In the genomic region with DNA sequence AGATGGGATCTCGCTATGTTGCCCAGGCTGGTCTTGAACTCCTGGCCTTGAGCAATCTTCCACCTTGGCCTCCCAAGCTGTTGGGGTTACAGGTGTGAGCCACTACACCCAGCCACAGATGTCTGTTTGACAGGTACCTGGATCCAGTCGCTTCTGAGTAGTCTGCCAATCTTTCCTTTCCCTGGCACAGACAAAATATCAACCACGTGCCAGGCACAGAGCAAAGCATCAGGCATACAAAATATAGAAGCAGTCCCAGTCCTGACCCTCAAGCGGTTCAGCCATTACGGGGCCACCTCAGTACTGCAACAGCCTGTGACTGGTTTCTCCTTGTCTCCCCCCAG, we compare ENCODE assay signal across 9 cellular contexts. TPM values are rescaled to one million over a fixed set of nuclear protein-coding genes. Genes with fewer than 3 reads are reported as not detected.
A peak's percentile ranks its signal among the peaks of the same experiment; 100 is the strongest.
DNase-seq lines count a peak whose midpoint lies in the region; ATAC-seq and TF ChIP-seq lines count a peak whose summit lies in the region.
"Had no signal": no experiment of that assay in that cellular context is flagged by ENCODE, and none has a peak within 500 bp of the region (broad histone marks: within the 10 kb centered on the region; RNA-seq: fewer than 3 reads in every experiment).

No MANE protein-coding gene starts in this region.

- peak overlapping the region; percentile 41 for H3K27ac ChIP-seq in duodenal mucosa (ENCODE audit: low read depth, low read length)
- no peak overlapping the region for H3K27ac ChIP-seq in naive thymus-derived CD4-positive, alpha-beta T cell (ENCODE audit: low read depth, low read length)
- H3K27ac ChIP-seq in left lung: peak overlapping the region in 1 of 2 donors; percentile 79

- POLR2A ChIA-PET in naive thymus-derived CD4-positive, alpha-beta T cell (lab: Charles Lee): interaction anchor here (0.7 kb wide), 1 partner anchor 254 kb away, joined by 3 read pairs; no protein-coding TSS in a partner anchor

- no peaks in the 10 kb centered on the region for H3K9me3 Mint-ChIP-seq in stimulated activated naive CD8-positive, alpha-beta T cell treated with anti-CD3 and anti-CD28 coated beads, Interleukin-15, Interleukin-2, amounts not matched to agents 100 ng/mL and 50 ng/mL, for 24 hours
- no peaks in the 10 kb centered on the region for H3K9me3 Mint-ChIP-seq in naive thymus-derived CD4-positive, alpha-beta T cell

- peak overlapping the region; percentile 83 for H3K4me3 Mint-ChIP-seq in stimulated activated naive CD8-positive, alpha-beta T cell treated with anti-CD3 and anti-CD28 coated beads, Interleukin-15, Interleukin-2, amounts not matched to agents 100 ng/mL and 50 ng/mL, for 24 hours
- H3K4me3 Mint-ChIP-seq in naive thymus-derived CD4-positive, alpha-beta T cell: peak overlapping the region; percentile 75 to 92 (median 79)

- CTCF ChIA-PET in naive thymus-derived CD4-positive, alpha-beta T cell (lab: Charles Lee): interaction anchor here (0.7 to 3.4 kb wide), 5 partner anchors 12 to 209 kb away, joined by 3 to 22 read pairs (median 4); a partner anchor contains a TSS

- intact Hi-C loops in naive thymus-derived CD4-positive, alpha-beta T cell (cut with micrococcal nuclease): loop anchor here (5.0 kb wide), 2 partner anchors 51 to 134 kb away; a partner anchor contains a TSS
- intact Hi-C loops in left lung (cut with DNase I): no loop called here

- H3K36me3 ChIP-seq in duodenal mucosa (ENCODE audit: control insufficient read depth in 1 of 2, insufficient read depth in 2 of 2, low read length in 2 of 2): peaks cover 0 to 12% of the 10 kb centered on the region in 2 donors
- peaks cover 0 to 12% (median 0%) of the 10 kb centered on the region in 3 experiments for H3K36me3 ChIP-seq in naive thymus-derived CD4-positive, alpha-beta T cell (ENCODE audit: control insufficient read depth in 2 of 3, insufficient read depth in 3 of 3, low read length in 3 of 3)
- H3K36me3 ChIP-seq in left lung: peaks cover 0 to 12% of the 10 kb centered on the region in 2 donors
- H3K36me3 ChIP-seq: ascending aorta had no signal

- H3K4me3 ChIP-seq in duodenal mucosa (ENCODE audit: low read depth in 1 of 2, low read length in 2 of 2) (peak overlapping the region; percentile 53 to 57), left lung (no peak overlapping the region)
- H3K4me3 ChIP-seq in naive thymus-derived CD4-positive, alpha-beta T cell (ENCODE audit: low read length): no peak overlapping the region

- H3K27me3 ChIP-seq in duodenal mucosa (ENCODE audit: control insufficient read depth in 1 of 2, insufficient read depth in 2 of 2, low read length in 2 of 2) (no peaks in the 10 kb centered on the region), left lung (no peaks in the 10 kb centered on the region)
- no peaks in the 10 kb centered on the region for H3K27me3 ChIP-seq in naive thymus-derived CD4-positive, alpha-beta T cell (ENCODE audit: control insufficient read depth in 2 of 2, insufficient read depth in 2 of 2, low read length in 2 of 2)
- H3K27me3 ChIP-seq: ascending aorta had no signal

- TF ChIP-seq CTCF in left lung (IDR thresholded peaks at IDR 0.05): no peak

- H3K36me3 Mint-ChIP-seq in stimulated activated naive CD8-positive, alpha-beta T cell treated with anti-CD3 and anti-CD28 coated beads, Interleukin-15, Interleukin-2, amounts not matched to agents 100 ng/mL and 50 ng/mL, for 24 hours (ENCODE audit: low read depth): peaks cover 27% of the 10 kb centered on the region
- peaks cover 0 to 3% (median 0%) of the 10 kb centered on the region in 5 donors for H3K36me3 Mint-ChIP-seq in naive thymus-derived CD4-positive, alpha-beta T cell

- H3K9ac ChIP-seq in duodenal mucosa (ENCODE audit: low read depth in 1 of 2, low read length in 2 of 2): peak overlapping the region; percentile 31 to 48

- H3K4me1 ChIP-seq in duodenal mucosa (ENCODE audit: control insufficient read depth in 1 of 2, insufficient read depth in 2 of 2, low read length in 2 of 2) (peaks cover 28 to 41% of the 10 kb centered on the region in 2 donors), left lung (peaks cover 33 to 68% of the 10 kb centered on the region in 2 donors)
- H3K4me1 ChIP-seq in naive thymus-derived CD4-positive, alpha-beta T cell (ENCODE audit: control insufficient read depth in 2 of 2, insufficient read depth in 2 of 2, low read length in 2 of 2): peaks cover 20 to 25% of the 10 kb centered on the region in 2 donors

- no peaks in the 10 kb centered on the region for H3K9me3 ChIP-seq in duodenal mucosa (ENCODE audit: control insufficient read depth in 1 of 2, low read length in 2 of 2)
- H3K9me3 ChIP-seq in naive thymus-derived CD4-positive, alpha-beta T cell (ENCODE audit: control insufficient read depth in 2 of 3, low read length in 3 of 3): no peaks in the 10 kb centered on the region
- no peaks in the 10 kb centered on the region for H3K9me3 ChIP-seq in left lung
- H3K9me3 ChIP-seq: ascending aorta had no signal

- ATAC-seq in stimulated activated naive CD8-positive, alpha-beta T cell treated with anti-CD3 and anti-CD28 coated beads, Interleukin-15, Interleukin-2, amounts not matched to agents 100 U/mL and 50 U/mL, for 24 hours: no peak
- ATAC-seq in naive thymus-derived CD4-positive, alpha-beta T cell: no peak
- no peak for ATAC-seq in GM21526 (IDR thresholded peaks at IDR 0.05; ENCODE audit: low FRiP score, unreplicated experiment)
- no peak for ATAC-seq in left lung

- DNase-seq in stimulated activated naive CD8-positive, alpha-beta T cell treated with anti-CD3 and anti-CD28 coated beads, Interleukin-15, Interleukin-2, amounts not matched to agents 100 U/mL and 50 U/mL, for 24 hours: no peak
- DNase-seq in naive thymus-derived CD4-positive, alpha-beta T cell: no peak
- no peak for DNase-seq in left lung
- DNase-seq in islet precursor cell: no peak
- DNase-seq in hypothalamus (lab: John Stamatoyannopoulos, UW): no peak

- H3K27me3 Mint-ChIP-seq in stimulated activated naive CD8-positive, alpha-beta T cell treated with anti-CD3 and anti-CD28 coated beads, Interleukin-15, Interleukin-2, amounts not matched to agents 100 ng/mL and 50 ng/mL, for 24 hours: no peaks in the 10 kb centered on the region
- H3K27me3 Mint-ChIP-seq in naive thymus-derived CD4-positive, alpha-beta T cell: no peaks in the 10 kb centered on the region

- peaks cover 66% of the 10 kb centered on the region for H3K4me1 Mint-ChIP-seq in stimulated activated naive CD8-positive, alpha-beta T cell treated with anti-CD3 and anti-CD28 coated beads, Interleukin-15, Interleukin-2, amounts not matched to agents 100 ng/mL and 50 ng/mL, for 24 hours (ENCODE audit: low read depth)
- peaks cover 41 to 77% (median 61%) of the 10 kb centered on the region in 7 donors for H3K4me1 Mint-ChIP-seq in naive thymus-derived CD4-positive, alpha-beta T cell

- peak overlapping the region; percentile 88 for H3K27ac Mint-ChIP-seq in stimulated activated naive CD8-positive, alpha-beta T cell treated with anti-CD3 and anti-CD28 coated beads, Interleukin-15, Interleukin-2, amounts not matched to agents 100 ng/mL and 50 ng/mL, for 24 hours
- peak overlapping the region in 6 of 9 donors; percentile 26 to 87 (median 77) for H3K27ac Mint-ChIP-seq in naive thymus-derived CD4-positive, alpha-beta T cell

RNA-seq across cellular contexts. Expression of a gene that starts 3.8 kb away (rescaled TPM):
- 100 to 1,000 TPM in 1 of 5 experiments, 10 to 100 TPM in 4; 32.4 to 117 (median 49.6) TPM for total RNA-seq in naive thymus-derived CD4-positive, alpha-beta T cell
- polyA plus RNA-seq in naive thymus-derived CD4-positive, alpha-beta T cell: 10 to 100 TPM; 42.1 to 61.4 TPM
- 10 to 100 TPM; 67.8 to 73.2 TPM for total RNA-seq in left lung

RNA-seq across cellular contexts. Expression of a gene that starts 50.9 kb away (rescaled TPM):
- 1 to 10 TPM in 1 of 5 experiments, not detected in 4; 2.3 TPM for total RNA-seq in naive thymus-derived CD4-positive, alpha-beta T cell
- not detected for polyA plus RNA-seq in naive thymus-derived CD4-positive, alpha-beta T cell
- not detected for total RNA-seq in left lung
- total RNA-seq: ascending aorta had no signal

RNA-seq across cellular contexts. Expression of a gene that starts 58.2 kb away (rescaled TPM):
- 10 to 100 TPM; 65.3 to 97.6 (median 73.8) TPM for total RNA-seq in naive thymus-derived CD4-positive, alpha-beta T cell
- 10 to 100 TPM; 16.7 to 22.8 TPM for polyA plus RNA-seq in naive thymus-derived CD4-positive, alpha-beta T cell
- 10 to 100 TPM; 42.2 to 52.1 TPM for total RNA-seq in left lung

Comparison
In these comparisons a context has a peak if more than half of its experiments do, and no peak if none do; other contexts are left out.
1. H3K4me3 ChIP-seq: peak in duodenal mucosa (2 of 2); none in naive thymus-derived CD4-positive, alpha-beta T cell (single experiment) and left lung (0 of 2).
2. intact Hi-C loops: an anchor here in naive thymus-derived CD4-positive, alpha-beta T cell (5.0 kb wide); none called in left lung.